Comparison of ENCODE assay signal across 16 cellular contexts in the genomic region with DNA sequence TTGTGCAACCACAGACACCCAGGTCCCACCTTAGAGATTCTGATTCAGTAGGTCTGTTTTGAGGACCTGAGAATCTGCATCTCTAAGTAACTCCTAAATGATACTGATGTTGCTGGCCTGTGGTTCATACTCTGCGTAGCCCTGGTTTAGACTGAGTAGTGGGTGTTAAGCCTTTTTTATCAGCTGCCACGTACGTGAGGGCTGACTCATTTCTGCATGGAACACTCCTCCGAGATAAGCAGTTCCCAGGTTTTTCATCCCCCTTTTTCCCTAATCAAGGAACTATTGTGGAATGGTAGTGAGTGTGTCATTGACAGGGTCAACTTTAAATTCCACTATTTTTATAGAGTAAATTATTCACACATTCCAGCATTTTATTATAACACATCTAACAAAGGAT.
"Had no signal": no experiment of that assay in that cellular context is flagged by ENCODE, and none has a peak within 500 bp of the region (broad histone marks: within the 10 kb centered on the region; RNA-seq: fewer than 3 reads in every experiment).

No MANE protein-coding gene starts in this region.

- H3K27ac ChIP-seq: adrenal gland, epithelial cell of prostate, neural progenitor cell, pancreas, transverse colon, vagina had no signal

- H3K4me1 ChIP-seq: neural progenitor cell, pancreas had no signal

- H3K4me3 ChIP-seq: adrenal gland, neural progenitor cell, pancreas, transverse colon, vagina had no signal

- H3K9me3 Mint-ChIP-seq: neural progenitor cell had no signal

- H3K4me3 Mint-ChIP-seq: effector memory CD8-positive, alpha-beta T cell; naive thymus-derived CD4-positive, alpha-beta T cell; neural progenitor cell; stimulated activated naive CD8-positive, alpha-beta T cell treated with anti-CD3 and anti-CD28 coated beads, Interleukin-15, Interleukin-2, amounts not matched to agents 100 ng/mL and 50 ng/mL, for 24 hours had no signal

- H3K9ac ChIP-seq: neural progenitor cell had no signal

- H2AFZ ChIP-seq: neural progenitor cell had no signal

- H3K4me2 ChIP-seq: neural progenitor cell had no signal

- H3K27me3 Mint-ChIP-seq: effector memory CD8-positive, alpha-beta T cell; naive thymus-derived CD4-positive, alpha-beta T cell; stimulated activated naive CD8-positive, alpha-beta T cell treated with anti-CD3 and anti-CD28 coated beads, Interleukin-15, Interleukin-2, amounts not matched to agents 100 ng/mL and 50 ng/mL, for 24 hours had no signal

- ATAC-seq: activated naive CD4-positive, alpha-beta T cell treated with anti-CD3 and anti-CD28 coated beads, Interleukin-2, amount 50 U/mL, for 72 hours; effector memory CD8-positive, alpha-beta T cell; naive thymus-derived CD4-positive, alpha-beta T cell; pancreas had no signal

- DNase-seq: activated CD4-positive, alpha-beta T cell treated with anti-CD3 and anti-CD28 coated beads, Interleukin-2, amount 50 U/mL, for 48 hours; activated gamma-delta T cell; adrenal gland; effector memory CD8-positive, alpha-beta T cell; mesenchymal stem cell; naive thymus-derived CD4-positive, alpha-beta T cell; pancreas; stimulated activated CD4-positive, alpha-beta T cell treated with anti-CD3 and anti-CD28 coated beads, Interleukin-2, amount 100 ng/mL, for 48 hours; SW 1271; transverse colon had no signal

- H3K27me3 ChIP-seq: adrenal gland, neural progenitor cell, pancreas, transverse colon, vagina had no signal

- FAIRE-seq: frontal cortex, pancreas had no signal

- H3K36me3 ChIP-seq: adrenal gland, neural progenitor cell, pancreas, transverse colon, vagina had no signal

- H3K27ac Mint-ChIP-seq: activated naive CD4-positive, alpha-beta T cell treated with anti-CD3 and anti-CD28 coated beads, Interleukin-2, amount 50 U/mL, for 72 hours; effector memory CD8-positive, alpha-beta T cell; naive thymus-derived CD4-positive, alpha-beta T cell; neural progenitor cell; stimulated activated naive CD8-positive, alpha-beta T cell treated with anti-CD3 and anti-CD28 coated beads, Interleukin-15, Interleukin-2, amounts not matched to agents 100 ng/mL and 50 ng/mL, for 24 hours had no signal

- H3K9me3 ChIP-seq: adrenal gland, pancreas, transverse colon, vagina had no signal
